7 cellular contexts compared by ENCODE assay signal in the genomic region with DNA sequence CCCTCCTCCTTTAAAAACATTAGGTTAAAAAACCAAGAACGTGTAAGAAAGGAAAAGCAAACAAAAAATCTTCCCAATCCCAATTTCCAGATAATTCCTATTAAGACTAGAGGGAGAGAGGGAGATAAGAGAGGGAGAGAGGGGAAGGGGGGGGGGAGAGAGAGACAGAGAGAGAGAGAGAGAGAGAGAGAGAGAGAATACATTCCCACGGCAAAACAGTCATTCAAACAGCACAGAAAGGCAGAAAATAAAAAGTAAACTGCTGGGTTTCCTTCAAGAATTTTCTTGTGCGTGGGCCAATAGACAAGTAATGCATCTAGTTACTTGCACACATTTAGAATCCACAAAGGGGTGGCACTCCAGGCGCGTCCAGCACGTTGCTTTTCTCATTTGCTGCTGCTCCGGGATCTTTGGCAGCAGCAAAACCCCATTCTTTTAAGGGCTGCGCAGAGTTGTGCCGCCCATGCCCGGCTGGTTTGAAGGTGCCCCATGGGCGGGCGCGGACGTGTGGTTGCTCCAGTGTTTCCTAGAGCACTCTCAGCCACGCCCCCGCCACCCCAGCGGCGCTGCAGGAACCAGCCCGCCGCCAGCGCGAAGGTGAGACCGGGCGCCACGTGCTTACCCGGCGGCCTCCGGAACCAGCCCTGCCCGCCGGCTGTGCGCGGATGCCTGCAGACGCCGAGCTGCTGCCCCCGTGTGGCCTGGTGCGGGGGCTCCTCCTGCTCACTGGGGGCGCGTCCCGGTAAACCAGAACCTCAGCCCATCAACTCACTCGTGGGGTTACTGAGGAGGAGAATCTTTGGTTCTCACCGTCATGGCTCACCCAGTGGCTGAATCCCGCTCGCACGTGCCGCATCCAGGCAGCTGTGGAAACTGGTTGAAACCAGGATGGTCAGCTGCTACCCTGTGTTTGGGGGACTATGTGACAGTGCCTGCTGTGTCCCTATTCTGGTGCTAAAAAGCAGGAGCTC. TPM values are rescaled to one million over a fixed set of nuclear protein-coding genes. Genes with fewer than 3 reads are reported as not detected.
DNase-seq lines count a peak whose midpoint lies in the region; ATAC-seq, FAIRE-seq and TF ChIP-seq lines count a peak whose summit lies in the region.

No MANE protein-coding gene starts in this region.

- H3K4me3 Mint-ChIP-seq in brain, result peak overlapping the region; percentile 50 to 82 (median 73)

- peaks cover 70% of the 10 kb centered on the region for H3K27me3 Mint-ChIP-seq in brain

- TF ChIP-seq POLR2A in GM12892 (IDR thresholded peaks at IDR 0.05; ENCODE audit: low read depth, low read length), result no peak

- H3K4me1 Mint-ChIP-seq in brain, result peaks cover 12% of the 10 kb centered on the region

- H3K36me3 Mint-ChIP-seq in brain, result no peaks in the 10 kb centered on the region

- ATAC-seq in HG02678 (IDR thresholded peaks at IDR 0.05; ENCODE audit: unreplicated experiment), result peak; percentile 96

- FAIRE-seq in GM12892 (lab: Jason Lieb, UNC), result peak; percentile 9

- no peak overlapping the region for H3K27ac Mint-ChIP-seq in brain

- DNase-seq in GM12892 (ENCODE audit: insufficient read length), result peak; percentile 74
- DNase-seq in NCI-H1092 treated with DMSO at 0.1 percent for 48 hours (lab: John Stamatoyannopoulos, UW), result peak; percentile 58
- DNase-seq in UCSD-AML1 (lab: John Stamatoyannopoulos, UW; ENCODE audit: unreplicated experiment), result peak; percentile 83
- DNase-seq in iPS-NIHi7 (ENCODE audit: extremely low spot score), result peak; percentile 86
- DNase-seq in stimulated activated CD4-positive, alpha-beta T cell treated with anti-CD3 and anti-CD28 coated beads, Interleukin-1b, Interleukin-23, amount 100 ng/mL, for 4 hours (ENCODE audit: low read depth in 2 of 2), result peak; percentile 54 to 74

- H3K9me3 Mint-ChIP-seq in brain, result peaks cover 0 to 10% (median 8%) of the 10 kb centered on the region in 5 experiments

- TF ChIP-seq CTCF in brain (conservative IDR thresholded peaks at IDR 0.05), result peak; percentile 82 to 91

RNA-seq across cellular contexts. Expression of a gene that starts 44.6 kb away (rescaled TPM):
- 8.5 TPM for polyA plus RNA-seq in GM12892 (2012; ENCODE audit: missing spikeins)
- polyA plus RNA-seq in brain (ENCODE audit: insufficient read depth, low read depth, low replicate concordance), result 9.1 TPM

RNA-seq across cellular contexts. Expression of a gene that starts 48.6 kb away (rescaled TPM):
- polyA plus RNA-seq in GM12892 (2012; ENCODE audit: missing spikeins), result not detected
- polyA plus RNA-seq in brain (ENCODE audit: insufficient read depth, low read depth, low replicate concordance), result not detected

Comparison
In these comparisons a context has a peak if more than half of its experiments do, and no peak if none do; other contexts are left out.
1. Peak in every context shown above with its lines: DNase-seq and ATAC-seq.